Comparison of ENCODE assay signal across 11 cellular contexts in genomic region chr16:24978370-24978914, GRCh38. TPM values are rescaled to one million over a fixed set of nuclear protein-coding genes. Genes with fewer than 3 reads are reported as not detected.
A peak's percentile ranks its signal among the peaks of the same experiment; 100 is the strongest.
DNase-seq lines count a peak whose midpoint lies in the region; ATAC-seq and TF ChIP-seq lines count a peak whose summit lies in the region.
"Had no signal": no experiment of that assay in that cellular context is flagged by ENCODE, and none has a peak within 500 bp of the region (broad histone marks: within the 10 kb centered on the region; RNA-seq: fewer than 3 reads in every experiment).

No MANE protein-coding gene starts in this region.

- DNase-seq in choroid plexus epithelial cell (ENCODE audit: low read depth), result peak; percentile 31
- no peak for DNase-seq in osteocyte (ENCODE audit: extremely low spot score, unreplicated experiment)
- no peak for DNase-seq in activated CD4-positive, alpha-beta T cell treated with anti-CD3 and anti-CD28 coated beads for 1 hour
- no peak for DNase-seq in activated naive CD4-positive, alpha-beta T cell treated with anti-CD3 and anti-CD28 coated beads for 36 hours
- DNase-seq in epidermal melanocyte (ENCODE audit: insufficient read length, low spot score), result no peak
- DNase-seq: aorta, COR-L47, occipital lobe had no signal

- H3K4me3 Mint-ChIP-seq in osteocyte (ENCODE audit: unreplicated experiment), result peak overlapping the region; percentile 57
- no peak overlapping the region for H3K4me3 Mint-ChIP-seq in activated naive CD4-positive, alpha-beta T cell treated with anti-CD3 and anti-CD28 coated beads for 36 hours

- intact Hi-C loops in activated naive CD4-positive, alpha-beta T cell treated with anti-CD3 and anti-CD28 coated beads for 36 hours (cut with micrococcal nuclease), result no loop called here

- CTCF ChIA-PET in activated naive CD4-positive, alpha-beta T cell treated with anti-CD3 and anti-CD28 coated beads for 36 hours (lab: Charles Lee), result interaction anchor here (0.6 kb wide), 1 partner anchor 77 kb away, joined by 3 read pairs; no protein-coding TSS in a partner anchor

- H3K27me3 Mint-ChIP-seq in osteocyte (ENCODE audit: unreplicated experiment), result no peaks in the 10 kb centered on the region
- H3K27me3 Mint-ChIP-seq in activated naive CD4-positive, alpha-beta T cell treated with anti-CD3 and anti-CD28 coated beads for 36 hours (ENCODE audit: low read depth), result no peaks in the 10 kb centered on the region

- H3K4me1 Mint-ChIP-seq in osteocyte (ENCODE audit: unreplicated experiment), result peaks cover 61% of the 10 kb centered on the region
- peaks cover 67% of the 10 kb centered on the region for H3K4me1 Mint-ChIP-seq in activated naive CD4-positive, alpha-beta T cell treated with anti-CD3 and anti-CD28 coated beads for 36 hours (ENCODE audit: low read depth)

- H3K36me3 Mint-ChIP-seq in osteocyte (ENCODE audit: unreplicated experiment), result peaks cover 28% of the 10 kb centered on the region
- H3K36me3 Mint-ChIP-seq in activated naive CD4-positive, alpha-beta T cell treated with anti-CD3 and anti-CD28 coated beads for 36 hours (ENCODE audit: low read depth), result peaks cover 34% of the 10 kb centered on the region

- peak overlapping the region; percentile 96 for H3K27ac Mint-ChIP-seq in osteocyte (ENCODE audit: unreplicated experiment)
- H3K27ac Mint-ChIP-seq in activated naive CD4-positive, alpha-beta T cell treated with anti-CD3 and anti-CD28 coated beads for 36 hours, result no peak overlapping the region

- peak; percentile 38 for ATAC-seq in HG03354 (IDR thresholded peaks at IDR 0.05; ENCODE audit: poor library complexity, severe bottlenecking, unreplicated experiment)
- ATAC-seq in GM19023 (IDR thresholded peaks at IDR 0.05; ENCODE audit: unreplicated experiment), result no peak

- H3K9me3 Mint-ChIP-seq in osteocyte (ENCODE audit: unreplicated experiment), result no peaks in the 10 kb centered on the region
- H3K9me3 Mint-ChIP-seq in activated naive CD4-positive, alpha-beta T cell treated with anti-CD3 and anti-CD28 coated beads for 36 hours, result no peaks in the 10 kb centered on the region

- TF ChIP-seq CTCF in choroid plexus epithelial cell (conservative IDR thresholded peaks at IDR 0.05; ENCODE audit: low read depth, low read length), result no peak
- no peak for TF ChIP-seq CTCF in osteocyte (IDR thresholded peaks at IDR 0.05)

- H3K4me3 ChIP-seq in GM08714 (ENCODE audit: low read length) (peak overlapping the region; percentile 37; the same call in 1 of the 2 replicates), choroid plexus epithelial cell (ENCODE audit: low read depth, low read length) (no peak overlapping the region)

RNA-seq across cellular contexts. Expression of gene ARHGAP17, which starts 36.7 kb away (rescaled TPM):
- total RNA-seq in osteocyte, result 93.4 and 97.3 TPM in 2 replicates
- total RNA-seq in activated naive CD4-positive, alpha-beta T cell treated with anti-CD3 and anti-CD28 coated beads for 36 hours, result 10 to 100 TPM; 48.6 to 49.2 TPM
